Comparison of ENCODE assay signal across 8 cellular contexts in genomic region chr2:177552414-177553175, GRCh38.
DNase-seq lines count a peak whose midpoint lies in the region; ATAC-seq and TF ChIP-seq lines count a peak whose summit lies in the region.

No MANE protein-coding gene starts in this region.

- TF ChIP-seq CTCF in GM13976 (IDR thresholded peaks at IDR 0.05; ENCODE audit: borderline replicate concordance, control extremely low read depth, extremely low read depth, insufficient read depth, missing control alignments) (no peak), adrenal gland (IDR thresholded peaks at IDR 0.05) (peak in 1 of 6 experiments; percentile 11), heart right ventricle (IDR thresholded peaks at IDR 0.05) (peak in 2 of 9 donors; percentile 7 to 14), transverse colon (IDR thresholded peaks at IDR 0.05) (peak in 2 of 5 experiments; percentile 18 to 28)

- no peaks in the 10 kb centered on the region for H3K9me3 ChIP-seq in adrenal gland (replicated peaks in 1 of 3)
- no peaks in the 10 kb centered on the region for H3K9me3 ChIP-seq in heart right ventricle
- H3K9me3 ChIP-seq in transverse colon = no peaks in the 10 kb centered on the region

- no peak for TF ChIP-seq POLR2A in adrenal gland (IDR thresholded peaks at IDR 0.05)
- TF ChIP-seq POLR2A in transverse colon (IDR thresholded peaks at IDR 0.05) = peak; percentile 29

- in situ Hi-C loops in GM13976 (cut with MboI; ENCODE audit: low sequenced_read_pairs, unreplicated experiment) (no loop called here), transverse colon (cut with MboI; ENCODE audit: low pct_ligation_motif_present in 1 of 4, low pct_unique_long_range_greater_than_20kb in 1 of 4, low sequenced_read_pairs in 3 of 4) (no loop called here)

- H3K27me3 ChIP-seq in adrenal gland (no peaks in the 10 kb centered on the region), heart right ventricle (no peaks in the 10 kb centered on the region), transverse colon (no peaks in the 10 kb centered on the region)

- TF ChIP-seq EP300 in transverse colon (IDR thresholded peaks at IDR 0.05; ENCODE audit: low read depth) = no peak

- 0 to 3% (median 1%) methylated on average over 5 to 64 of the region's 65 CpGs for WGBS in adrenal gland, 4 donors
- 0 to 1% methylated on average over 61 to 65 of the region's 65 CpGs for WGBS in heart right ventricle, 2 donors
- WGBS in transverse colon (ENCODE audit: low coverage in 1 of 2), 2 donors = 0% methylated on average over 29 of the region's 65 CpGs; no CpG with 5 or more reads in 1 of the 2 donors

- H3K4me1 ChIP-seq in adrenal gland (replicated peaks in 1 of 2) (peaks cover 0 to 8% of the 10 kb centered on the region in 2 donors), heart right ventricle (peaks cover 0 to 17% (median 9%) of the 10 kb centered on the region in 9 donors), transverse colon (peaks cover 0 to 8% (median 4%) of the 10 kb centered on the region in 4 donors)

- peak; percentile 94 for ATAC-seq in HG02840 (IDR thresholded peaks at IDR 0.05; ENCODE audit: low FRiP score, unreplicated experiment)
- ATAC-seq in heart right ventricle = peak; percentile 97 to 99 (median 98)

- H3K36me3 ChIP-seq in adrenal gland (replicated peaks in 1 of 2) (no peaks in the 10 kb centered on the region), heart right ventricle (no peaks in the 10 kb centered on the region), transverse colon (no peaks in the 10 kb centered on the region)

- peak overlapping the region; percentile 42 to 98 (median 84) for H3K27ac ChIP-seq in adrenal gland
- peak overlapping the region; percentile 85 to 99 (median 94) for H3K27ac ChIP-seq in heart right ventricle
- H3K27ac ChIP-seq in transverse colon = peak overlapping the region; percentile 84 to 93 (median 92)

- H3K4me3 ChIP-seq in adrenal gland = peak overlapping the region; percentile 70 to 82 (median 80)
- H3K4me3 ChIP-seq in heart right ventricle = peak overlapping the region; percentile 67 to 93 (median 73)
- H3K4me3 ChIP-seq in transverse colon = peak overlapping the region; percentile 56 to 88 (median 69)

- DNase-seq in GM13976 (ENCODE audit: low spot score) (peak; percentile 89), NCI-H1436 (lab: John Stamatoyannopoulos, UW) (peak; percentile 89), T follicular helper cell (ENCODE audit: low read depth) (peak; percentile 87), adrenal gland (peak; percentile 84 to 93 (median 86)), heart right ventricle (peak; percentile 86 to 90), pons (ENCODE audit: low spot score) (peak; percentile 89), transverse colon (peak; percentile 89)

- intact Hi-C loops in adrenal gland (cut with DNase I) = no loop called here
- intact Hi-C loops in heart right ventricle (cut with DNase I) = loop anchor here in 2 of 10 donors (5.0 kb wide), 2 partner anchors 45 to 65 kb away; a partner anchor contains a TSS
- intact Hi-C loops in transverse colon (cut with DNase I; ENCODE audit: low total_unique reads) = no loop called here

Comparison
In these comparisons a context has a peak if more than half of its experiments do, and no peak if none do; other contexts are left out.
1. Peak in every context shown above with its lines: DNase-seq, ATAC-seq, H3K4me3 ChIP-seq and H3K27ac ChIP-seq.